In genomic region chr20:17939622-17940446, GRCh38 we compare ENCODE assay signal across 9 cellular contexts. TPM values are rescaled to one million over a fixed set of nuclear protein-coding genes. Genes with fewer than 3 reads are reported as not detected.
DNase-seq lines count a peak whose midpoint lies in the region; ATAC-seq and TF ChIP-seq lines count a peak whose summit lies in the region.
"Had no signal": no experiment of that assay in that cellular context is flagged by ENCODE, and none has a peak within 500 bp of the region (broad histone marks: within the 10 kb centered on the region; RNA-seq: fewer than 3 reads in every experiment).

No MANE protein-coding gene starts in this region.

- peaks cover 25% of the 10 kb centered on the region; the same call in 1 of the 2 replicates for H4K20me1 ChIP-seq in SU-DHL-6 (ENCODE audit: low read depth, low read length)

- no peak overlapping the region for H3K4me3 ChIP-seq in SU-DHL-6 (ENCODE audit: insufficient read depth, low read length, poor library complexity, severe bottlenecking)
- H3K4me3 ChIP-seq: skin epidermis had no signal

- H2AFZ ChIP-seq in SU-DHL-6 (ENCODE audit: low read depth, low read length, severe bottlenecking): no peak overlapping the region

- 0 out of 2 replicates have a peak, but pooled peaks cover 2% of the 10 kb centered on the region for H3K79me2 ChIP-seq in SU-DHL-6 (ENCODE audit: insufficient read depth, low read length)

- H3K9ac ChIP-seq in SU-DHL-6 (ENCODE audit: low read length): no peak overlapping the region

- no peaks in the 10 kb centered on the region for H3K27me3 ChIP-seq in SU-DHL-6 (ENCODE audit: low read length)

- TF ChIP-seq CTCF in SU-DHL-6 (IDR thresholded peaks at IDR 0.05; ENCODE audit: insufficient read depth, low read length, poor library complexity, severe bottlenecking) (no peak), GM13977 (IDR thresholded peaks at IDR 0.05; ENCODE audit: extremely low read depth, insufficient read depth, missing control alignments) (no peak)

- in situ Hi-C loops in GM13977 (cut with MboI; ENCODE audit: low pct_unique_long_range_greater_than_20kb, low sequenced_read_pairs, unreplicated experiment): loop anchor here (25.0 kb wide), 1 partner anchor 403 kb away; the partner anchor contains the start of gene BFSP1

- ATAC-seq in GM21528 (IDR thresholded peaks at IDR 0.05; ENCODE audit: low FRiP score, unreplicated experiment) (peak; percentile 4), left lobe of liver (peak; percentile 25), HG03280 (IDR thresholded peaks at IDR 0.05; ENCODE audit: unreplicated experiment) (no peak)

- H3K4me2 ChIP-seq in SU-DHL-6 (ENCODE audit: low read depth, low read length, poor library complexity, severe bottlenecking): no peak overlapping the region

- no peaks in the 10 kb centered on the region for H3K9me3 ChIP-seq in SU-DHL-6 (ENCODE audit: insufficient read depth, low read length)

- H3K9me2 ChIP-seq in SU-DHL-6 (replicated peaks; ENCODE audit: insufficient read depth, low read length): no peaks in the 10 kb centered on the region

- H3F3A ChIP-seq in SU-DHL-6 (ENCODE audit: insufficient read depth): peaks cover 58% of the 10 kb centered on the region

- DNase-seq in CD1c-positive myeloid dendritic cell (ENCODE audit: extremely low spot score) (peak; percentile 12), left lobe of liver (ENCODE audit: low spot score) (no peak), GM13977 (ENCODE audit: low spot score) (no peak), GM03348 (ENCODE audit: low spot score) (no peak)
- DNase-seq in stimulated activated CD4-positive, alpha-beta T cell treated with anti-CD3 and anti-CD28 coated beads, Interleukin-4, amount 100 ng/mL, for 1 hour: no peak

- H3K36me3 ChIP-seq in SU-DHL-6 (ENCODE audit: low read length): peaks cover 23% of the 10 kb centered on the region

- peak overlapping the region; percentile 24; the same call in 1 of the 2 replicates for H3K27ac ChIP-seq in SU-DHL-6 (ENCODE audit: low read depth, low read length)

RNA-seq across cellular contexts. Expression of gene SNX5, which starts 28.8 kb away (rescaled TPM):
- 29.2 TPM for total RNA-seq in left lobe of liver

RNA-seq across cellular contexts. Expression of gene MGME1, which starts 29.0 kb away (rescaled TPM):
- 5.7 TPM for total RNA-seq in left lobe of liver
